8 cellular contexts compared by ENCODE assay signal in the genomic region with DNA sequence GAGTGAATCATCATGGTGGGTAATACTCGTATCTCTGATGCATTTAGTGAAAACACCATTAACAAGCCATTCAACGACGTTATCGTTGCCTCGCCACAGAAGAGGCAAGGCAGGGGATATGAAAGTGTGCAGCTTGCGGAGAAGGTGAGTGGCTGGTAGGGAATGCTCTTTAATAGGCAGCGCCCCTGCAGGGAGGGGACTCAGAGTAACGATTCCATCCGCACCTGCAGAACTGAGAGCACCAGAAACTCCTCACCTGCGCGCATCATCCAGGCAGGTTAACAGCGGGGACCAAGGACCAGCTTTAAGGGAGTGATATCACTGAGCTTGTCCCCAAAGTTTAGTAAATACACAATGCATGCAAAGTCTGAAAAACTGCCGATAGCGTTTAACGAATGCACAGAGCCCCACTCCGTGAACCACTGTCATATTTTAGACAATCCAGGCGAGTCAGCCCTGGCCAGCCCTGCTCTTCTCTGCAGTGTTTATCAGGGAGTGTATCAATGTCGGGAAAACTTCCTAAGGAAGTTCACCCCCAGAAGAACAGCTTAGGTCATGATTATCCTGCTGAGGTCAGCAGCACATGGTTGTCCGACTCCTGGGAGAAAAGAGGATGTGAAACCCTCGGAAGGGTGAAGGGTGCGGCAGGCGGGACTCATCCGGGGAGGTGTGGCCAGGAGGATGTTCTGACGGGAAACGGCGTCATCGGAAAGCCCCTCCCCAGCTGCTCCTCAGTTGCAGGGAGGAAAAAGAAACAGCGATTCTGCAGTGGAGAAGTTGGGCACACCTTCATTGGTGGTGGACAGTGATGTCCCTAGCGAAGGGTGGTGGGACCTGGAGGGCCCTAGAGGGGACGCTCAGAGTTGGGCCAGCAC.
DNase-seq lines count a peak whose midpoint lies in the region; ATAC-seq and TF ChIP-seq lines count a peak whose summit lies in the region.

No MANE protein-coding gene starts in this region.

- H3K4me1 ChIP-seq in OCI-LY1 (ENCODE audit: insufficient read depth, low read length, severe bottlenecking) = no peaks in the 10 kb centered on the region

- peaks cover 4% of the 10 kb centered on the region; the same call in 1 of the 2 replicates for H3K9me3 ChIP-seq in OCI-LY1 (ENCODE audit: low read length)

- peak overlapping the region in 3 of 5 donors; percentile 20 to 64 (median 36) for H3K4me3 Mint-ChIP-seq in immature natural killer cell

- H3K27ac Mint-ChIP-seq in immature natural killer cell = peak overlapping the region in 1 of 6 donors; percentile 43

- no peaks in the 10 kb centered on the region for H3K36me3 ChIP-seq in OCI-LY1 (ENCODE audit: insufficient read depth, low read length)

- no peaks in the 10 kb centered on the region for H4K20me1 ChIP-seq in OCI-LY1 (ENCODE audit: insufficient read depth, low read length)

- H3K27me3 ChIP-seq in OCI-LY1 (ENCODE audit: insufficient read depth, low read length) = peaks cover 26% of the 10 kb centered on the region; the same call in 1 of the 2 replicates

- H3K79me2 ChIP-seq in OCI-LY1 (ENCODE audit: insufficient read depth, low read length) = no peaks in the 10 kb centered on the region

- no peak overlapping the region for H3K4me3 ChIP-seq in OCI-LY1 (ENCODE audit: low read depth, low read length, poor library complexity, severe bottlenecking)

- no peaks in the 10 kb centered on the region for H3K9me2 ChIP-seq in OCI-LY1 (ENCODE audit: low read depth, low read length)

- ATAC-seq in GM18870 (IDR thresholded peaks at IDR 0.05; ENCODE audit: unreplicated experiment) (peak; percentile 48), HG03378 (IDR thresholded peaks at IDR 0.05; ENCODE audit: unreplicated experiment) (no peak), GM21723 (IDR thresholded peaks at IDR 0.05; ENCODE audit: unreplicated experiment) (no peak)

- peaks cover 6 to 7% of the 10 kb centered on the region in 2 donors for H3K4me1 Mint-ChIP-seq in immature natural killer cell

- peaks cover 11 to 15% (median 11%) of the 10 kb centered on the region in 3 donors for H3K36me3 Mint-ChIP-seq in immature natural killer cell

- H3F3A ChIP-seq in OCI-LY1 (ENCODE audit: insufficient read depth, low read length) = no peaks in the 10 kb centered on the region

- no peak overlapping the region for H2AFZ ChIP-seq in OCI-LY1 (ENCODE audit: low read length)

- peak; percentile 25 for DNase-seq in activated effector memory CD4-positive, alpha-beta T cell treated with Interleukin-2 at 50 U/mL for 16 hours
- DNase-seq in immature natural killer cell (no peak), 8988T (no peak)
- DNase-seq in stimulated activated CD8-positive, alpha-beta memory T cell treated with anti-CD3 and anti-CD28 coated beads, Interleukin-12 subunit alpha, Interleukin-12 subunit beta, amount 100 ng/mL, for 24 hours (ENCODE audit: extremely low read depth) = peak; percentile 12

- H3K27me3 Mint-ChIP-seq in immature natural killer cell (ENCODE audit: low read depth in 3 of 3) = peaks cover 0 to 23% (median 5%) of the 10 kb centered on the region in 3 donors

- H3K27ac ChIP-seq in OCI-LY1 (ENCODE audit: low read depth, low read length, poor library complexity, severe bottlenecking) = no peak overlapping the region

- peaks cover 0 to 2% (median 0%) of the 10 kb centered on the region in 6 donors for H3K9me3 Mint-ChIP-seq in immature natural killer cell

- H3K4me2 ChIP-seq in OCI-LY1 (ENCODE audit: low read length) = peak overlapping the region; percentile 14; the same call in 1 of the 2 replicates

- TF ChIP-seq CTCF in OCI-LY1 (IDR thresholded peaks at IDR 0.05; ENCODE audit: low read length) = no peak

- no peak overlapping the region for H3K9ac ChIP-seq in OCI-LY1 (ENCODE audit: low read length)

Comparison
In these comparisons a context has a peak if more than half of its experiments do, and no peak if none do; other contexts are left out.
1. DNase-seq: peak in activated effector memory CD4-positive, alpha-beta T cell treated with Interleukin-2 at 50 U/mL for 16 hours (single experiment) and stimulated activated CD8-positive, alpha-beta memory T cell treated with anti-CD3 and anti-CD28 coated beads, Interleukin-12 subunit alpha, Interleukin-12 subunit beta, amount 100 ng/mL, for 24 hours (single experiment); none in immature natural killer cell (0 of 3) and 8988T (single experiment).